Comparison of ENCODE assay signal across 9 cellular contexts in the genomic region with DNA sequence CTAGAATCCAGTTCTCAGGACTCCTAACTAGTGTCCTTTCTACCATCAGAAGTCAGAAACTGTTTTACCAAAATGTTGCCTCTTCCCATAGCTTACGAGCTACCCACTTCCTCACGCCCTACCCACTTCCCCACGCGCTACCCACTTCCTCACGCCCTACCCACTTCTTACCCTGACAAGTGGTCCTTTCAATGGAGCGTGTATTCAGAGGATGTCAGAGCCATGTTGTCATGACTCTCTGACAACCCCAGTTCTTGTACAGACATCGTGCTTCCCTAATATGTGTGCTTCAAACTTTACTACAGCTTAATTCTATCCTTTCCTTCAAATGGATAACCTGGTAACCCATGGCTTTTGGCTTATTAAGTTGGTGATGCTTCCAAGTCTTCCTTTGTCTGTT.
DNase-seq lines count a peak whose midpoint lies in the region; ATAC-seq, FAIRE-seq and TF ChIP-seq lines count a peak whose summit lies in the region.
"Had no signal": no experiment of that assay in that cellular context is flagged by ENCODE, and none has a peak within 500 bp of the region (broad histone marks: within the 10 kb centered on the region; RNA-seq: fewer than 3 reads in every experiment).

No MANE protein-coding gene starts in this region.

- POLR2A ChIA-PET in GM10248 (lab: Yijun Ruan, JAX), result no interaction called here

- H3K27me3 ChIP-seq in effector memory CD4-positive, alpha-beta T cell (replicated peaks; ENCODE audit: control insufficient read depth, insufficient read depth, low read length, poor library complexity, severe bottlenecking), result no peaks in the 10 kb centered on the region

- H3K9me3 ChIP-seq in effector memory CD4-positive, alpha-beta T cell (ENCODE audit: control insufficient read depth, low read length), result no peaks in the 10 kb centered on the region

- H3K4me3 ChIP-seq in effector memory CD4-positive, alpha-beta T cell (ENCODE audit: insufficient read depth, low read depth, low read length, poor library complexity, severe bottlenecking), result peak overlapping the region; percentile 2

- ATAC-seq in GM21390 (IDR thresholded peaks at IDR 0.05; ENCODE audit: unreplicated experiment), result peak; percentile 32
- ATAC-seq in HG03432 (IDR thresholded peaks at IDR 0.05; ENCODE audit: unreplicated experiment), result peak; percentile 31
- ATAC-seq in HG03442 (IDR thresholded peaks at IDR 0.05; ENCODE audit: unreplicated experiment), result no peak

- FAIRE-seq in H54 (lab: Jason Lieb, UNC), result no peak

- peaks cover 7% of the 10 kb centered on the region for H3K4me1 ChIP-seq in effector memory CD4-positive, alpha-beta T cell (ENCODE audit: control insufficient read depth, insufficient read depth, low read length, poor library complexity, severe bottlenecking)

- CTCF ChIA-PET in GM10248 (lab: Yijun Ruan, JAX), result interaction anchor here (0.6 to 2.8 kb wide), 9 partner anchors 8 to 323 kb away, joined by 3 to 12 read pairs (median 5); a partner anchor contains a TSS

- no peak for TF ChIP-seq POLR2A in H54 (IDR thresholded peaks at IDR 0.05; ENCODE audit: low read depth, low read length)

- H3K36me3 ChIP-seq in effector memory CD4-positive, alpha-beta T cell (ENCODE audit: control insufficient read depth, insufficient read depth, low read length), result no peaks in the 10 kb centered on the region

- H3K27ac ChIP-seq in effector memory CD4-positive, alpha-beta T cell (ENCODE audit: insufficient read depth, low read length, poor library complexity, severe bottlenecking), result no peak overlapping the region
- H3K27ac ChIP-seq: VCaP had no signal

- DNase-seq in GM10248 (ENCODE audit: extremely low spot score) (peak; percentile 7), NCI-H2107 (lab: John Stamatoyannopoulos, UW) (no peak), H54 (ENCODE audit: insufficient read length, low spot score) (no peak), anterior cingulate cortex (lab: John Stamatoyannopoulos, UW) (no peak)
- peak in 1 of 3 donors; percentile 1 for DNase-seq in effector memory CD4-positive, alpha-beta T cell

- no peak for TF ChIP-seq CTCF in GM10248 (IDR thresholded peaks at IDR 0.05; ENCODE audit: control extremely low read depth, extremely low read depth, low read depth, missing control alignments)
